ENCODE assay signal across 9 cellular contexts in the genomic region with DNA sequence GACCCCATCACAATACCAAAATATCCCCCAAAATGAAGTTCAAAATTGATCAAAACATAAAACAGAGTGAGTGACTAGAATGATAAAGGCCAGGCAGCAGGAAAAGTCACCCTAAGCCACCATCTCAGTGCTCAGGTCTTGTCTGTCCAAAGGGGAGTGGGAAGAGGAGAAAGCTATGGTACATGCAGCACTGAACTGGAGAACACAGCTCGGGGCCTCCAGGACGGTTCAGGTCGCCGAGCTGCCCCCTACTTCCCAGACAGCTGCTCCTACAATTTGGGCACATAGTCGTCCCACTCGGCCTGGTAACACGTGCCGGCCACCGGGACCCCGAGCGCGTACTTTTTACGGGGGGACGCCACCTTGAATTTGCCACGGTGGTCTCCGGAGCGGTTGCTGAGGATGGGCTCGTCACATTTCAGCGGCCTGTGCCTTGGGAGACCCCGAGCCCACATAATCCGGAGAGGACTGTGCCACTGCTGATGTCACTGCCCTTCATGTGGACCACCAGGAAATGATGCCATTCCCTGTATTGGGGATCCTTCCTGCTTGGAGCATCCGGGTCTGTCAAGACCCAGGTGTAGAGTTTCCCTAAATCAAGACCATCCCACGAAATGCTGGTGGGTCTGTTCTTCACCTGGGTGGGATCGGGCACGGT. TPM values are rescaled to one million over a fixed set of nuclear protein-coding genes. Genes with fewer than 3 reads are reported as not detected.
DNase-seq lines count a peak whose midpoint lies in the region; ATAC-seq and TF ChIP-seq lines count a peak whose summit lies in the region.
"Had no signal": no experiment of that assay in that cellular context is flagged by ENCODE, and none has a peak within 500 bp of the region (broad histone marks: within the 10 kb centered on the region; RNA-seq: fewer than 3 reads in every experiment).

No MANE protein-coding gene starts in this region.

- H3K36me3 Mint-ChIP-seq in mesothelial cell of epicardium, result no peaks in the 10 kb centered on the region

- no peaks in the 10 kb centered on the region for H3K27me3 Mint-ChIP-seq in mesothelial cell of epicardium (ENCODE audit: low read depth)

- H3K27ac ChIP-seq in OCI-LY3 (ENCODE audit: low read length) (no peak overlapping the region), rectal smooth muscle tissue (ENCODE audit: low read depth, low read length) (no peak overlapping the region)

- H3K4me3 ChIP-seq in OCI-LY3 (ENCODE audit: low read length), result peak overlapping the region; percentile 77
- H3K4me3 ChIP-seq in epithelial cell of proximal tubule (ENCODE audit: low read depth, low read length), result peak overlapping the region; percentile 48
- peak overlapping the region; percentile 63 for H3K4me3 ChIP-seq in rectal smooth muscle tissue (ENCODE audit: low read length)

- no peaks in the 10 kb centered on the region for H3K79me2 ChIP-seq in OCI-LY3 (ENCODE audit: low read length)

- H4K20me1 ChIP-seq in OCI-LY3 (ENCODE audit: insufficient read depth, low read length), result no peaks in the 10 kb centered on the region

- H3K27me3 ChIP-seq in OCI-LY3 (ENCODE audit: low read depth, low read length) (no peaks in the 10 kb centered on the region), rectal smooth muscle tissue (ENCODE audit: control insufficient read depth, insufficient read depth, low read length) (no peaks in the 10 kb centered on the region)

- H3K9me3 Mint-ChIP-seq in mesothelial cell of epicardium, result peaks cover 11% of the 10 kb centered on the region

- H2AFZ ChIP-seq in OCI-LY3 (ENCODE audit: low read depth, low read length), result peak overlapping the region; percentile 73

- peak overlapping the region; percentile 86 for H3K4me2 ChIP-seq in OCI-LY3 (ENCODE audit: low read length)

- no peak for ATAC-seq in HG03280 (IDR thresholded peaks at IDR 0.05; ENCODE audit: unreplicated experiment)

- DNase-seq in epithelial cell of proximal tubule (ENCODE audit: low read depth) (no peak), mesothelial cell of epicardium (ENCODE audit: low spot score in 2 of 2, unreplicated experiment in 2 of 2) (no peak), NCI-H1092 treated with DMSO at 0.1 percent for 48 hours (lab: John Stamatoyannopoulos, UW) (no peak)
- no peak for DNase-seq in stimulated activated CD4-positive, alpha-beta T cell treated with anti-CD3 and anti-CD28 coated beads, Interleukin-1b, Interleukin-23, amount 100 ng/mL, for 48 hours
- DNase-seq: cortex of kidney had no signal

- no peaks in the 10 kb centered on the region for H3K36me3 ChIP-seq in ES-I3 (ENCODE audit: insufficient read depth, low read length)
- no peaks in the 10 kb centered on the region for H3K36me3 ChIP-seq in OCI-LY3 (replicated peaks; ENCODE audit: low read depth, low read length)
- H3K36me3 ChIP-seq in rectal smooth muscle tissue (ENCODE audit: control insufficient read depth, insufficient read depth, low read length), result no peaks in the 10 kb centered on the region

- H3K4me1 ChIP-seq in ES-I3 (ENCODE audit: insufficient read depth, low read length) (no peaks in the 10 kb centered on the region), OCI-LY3 (ENCODE audit: low read length) (peaks cover 14% of the 10 kb centered on the region), rectal smooth muscle tissue (ENCODE audit: control insufficient read depth, insufficient read depth, low read length) (no peaks in the 10 kb centered on the region)

- no peak overlapping the region for H3K4me3 Mint-ChIP-seq in mesothelial cell of epicardium

- H3K4me1 Mint-ChIP-seq in mesothelial cell of epicardium, result peaks cover 4% of the 10 kb centered on the region

- H3K9me3 ChIP-seq in ES-I3 (ENCODE audit: control insufficient read depth, insufficient read depth, low read length) (no peaks in the 10 kb centered on the region), OCI-LY3 (ENCODE audit: insufficient read depth, low read length) (no peaks in the 10 kb centered on the region)

- H3K9ac ChIP-seq in ES-I3 (ENCODE audit: low read depth, low read length) (peak overlapping the region; percentile 33; the same call in 1 of the 2 replicates), OCI-LY3 (ENCODE audit: low read length) (peak overlapping the region; percentile 56), rectal smooth muscle tissue (ENCODE audit: low read length) (no peak overlapping the region)

- H3K27ac Mint-ChIP-seq in mesothelial cell of epicardium, result no peak overlapping the region

- TF ChIP-seq CTCF in OCI-LY3 (IDR thresholded peaks at IDR 0.05; ENCODE audit: low read depth, low read length) (no peak), epithelial cell of proximal tubule (conservative IDR thresholded peaks at IDR 0.05; ENCODE audit: low read depth, low read length) (no peak), mesothelial cell of epicardium (IDR thresholded peaks at IDR 0.05; ENCODE audit: unreplicated experiment) (no peak)

RNA-seq across cellular contexts. Expression of a gene that starts 31.6 kb away (rescaled TPM):
- total RNA-seq in epithelial cell of proximal tubule, result 3.0 and 4.9 TPM in 2 replicates
- 1.9 to 2.6 TPM (median 2.2 TPM) in 3 replicates for total RNA-seq in mesothelial cell of epicardium
